31 cellular contexts compared by ENCODE assay signal in the genomic region with DNA sequence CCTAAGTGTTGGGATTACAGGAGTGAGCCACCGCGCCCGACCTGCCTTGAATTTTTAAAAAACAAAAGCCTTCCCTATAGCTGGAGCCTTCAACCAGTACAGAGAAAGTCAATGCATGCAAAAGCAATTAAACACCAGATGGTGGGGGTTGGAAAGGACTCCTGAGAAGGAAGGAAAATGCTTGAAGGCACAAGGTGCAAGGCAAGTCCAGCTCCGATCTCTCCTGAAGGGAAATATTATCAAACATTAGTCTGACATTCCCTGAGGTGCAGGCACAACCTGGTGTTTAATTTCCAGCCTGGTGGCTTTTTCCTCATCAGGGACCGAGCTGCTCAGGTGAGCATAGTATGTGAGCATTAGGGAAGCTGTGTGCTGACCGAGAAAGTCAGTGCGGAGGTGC. TPM values are rescaled to one million over a fixed set of nuclear protein-coding genes. Genes with fewer than 3 reads are reported as not detected.
DNase-seq lines count a peak whose midpoint lies in the region; ATAC-seq, FAIRE-seq and TF ChIP-seq lines count a peak whose summit lies in the region.
"Had no signal": no experiment of that assay in that cellular context is flagged by ENCODE, and none has a peak within 500 bp of the region (broad histone marks: within the 10 kb centered on the region; RNA-seq: fewer than 3 reads in every experiment).

No MANE protein-coding gene starts in this region.

- H3K4me3 ChIP-seq in kidney (ENCODE audit: low read length in 2 of 2), result no peak overlapping the region
- H3K4me3 ChIP-seq: gastrocnemius medialis, psoas muscle, thyroid gland had no signal

- CTCF ChIA-PET in activated naive CD4-positive, alpha-beta T cell treated with anti-CD3 and anti-CD28 coated beads, Interleukin-2, amount 10 ng/mL, durations not matched to agents 7 days and 5 days (lab: Charles Lee), result no interaction called here
- CTCF ChIA-PET in WTC11 (lab: Charles Lee), result no interaction called here

- no peaks in the 10 kb centered on the region for H3K9me3 ChIP-seq in kidney (ENCODE audit: control insufficient read depth in 1 of 2, low read length in 2 of 2)
- H3K9me3 ChIP-seq: gastrocnemius medialis, psoas muscle, thyroid gland had no signal

- intact Hi-C loops in kidney (cut with DNase I), result no loop called here

- ATAC-seq in activated naive CD4-positive, alpha-beta T cell treated with anti-CD3 and anti-CD28 coated beads, Interleukin-2, amount 50 U/mL, for 72 hours, result no peak
- ATAC-seq in WTC11 (no peak), GM19324 (IDR thresholded peaks at IDR 0.05; ENCODE audit: low FRiP score, unreplicated experiment) (no peak)
- ATAC-seq: activated CD4-positive, alpha-beta T cell treated with anti-CD3 and anti-CD28 coated beads for 36 hours; gastrocnemius medialis; psoas muscle; SK-N-SH treated with all-trans-retinoic acid at 6 μM for 48 hours; stimulated activated naive CD8-positive, alpha-beta T cell treated with anti-CD3 and anti-CD28 coated beads, Interleukin-15, amount 100 ng/mL, for 72 hours had no signal

- H3K27ac ChIP-seq in kidney (ENCODE audit: low read depth in 2 of 2, low read length in 2 of 2), result no peak overlapping the region
- H3K27ac ChIP-seq: gastrocnemius medialis, psoas muscle had no signal

- peaks cover 8% of the 10 kb centered on the region for H3K36me3 Mint-ChIP-seq in activated naive CD4-positive, alpha-beta T cell treated with anti-CD3 and anti-CD28 coated beads, Interleukin-2, amount 10 ng/mL, durations not matched to agents 7 days and 5 days
- H3K36me3 Mint-ChIP-seq in activated naive CD4-positive, alpha-beta T cell treated with anti-CD3 and anti-CD28 coated beads, Interleukin-2, amount 50 U/mL, for 72 hours, result no peaks in the 10 kb centered on the region
- H3K36me3 Mint-ChIP-seq in WTC11, result peaks cover 6% of the 10 kb centered on the region; the same call in 1 of the 2 replicates

- H3K4me1 ChIP-seq in kidney (ENCODE audit: control insufficient read depth in 1 of 2, insufficient read depth in 1 of 2, low read depth in 1 of 2, low read length in 2 of 2), result no peaks in the 10 kb centered on the region

- no peak for FAIRE-seq in kidney (lab: Jason Lieb, UNC)
- FAIRE-seq: bronchial epithelial cell had no signal

- H3K9me3 Mint-ChIP-seq in activated naive CD4-positive, alpha-beta T cell treated with anti-CD3 and anti-CD28 coated beads, Interleukin-2, amount 10 ng/mL, durations not matched to agents 7 days and 5 days, result no peaks in the 10 kb centered on the region
- no peaks in the 10 kb centered on the region for H3K9me3 Mint-ChIP-seq in activated naive CD4-positive, alpha-beta T cell treated with anti-CD3 and anti-CD28 coated beads, Interleukin-2, amount 50 U/mL, for 72 hours
- H3K9me3 Mint-ChIP-seq in WTC11, result no peaks in the 10 kb centered on the region
- H3K9me3 Mint-ChIP-seq: CD4-positive, alpha-beta memory T cell; stimulated activated naive CD8-positive, alpha-beta T cell treated with anti-CD3 and anti-CD28 coated beads, Interleukin-15, amount 100 ng/mL, for 72 hours had no signal

- H3K27ac Mint-ChIP-seq in activated naive CD4-positive, alpha-beta T cell treated with anti-CD3 and anti-CD28 coated beads, Interleukin-2, amount 10 ng/mL, durations not matched to agents 7 days and 5 days, result peak overlapping the region; percentile 22
- peak overlapping the region in 1 of 2 donors; percentile 55 for H3K27ac Mint-ChIP-seq in activated naive CD4-positive, alpha-beta T cell treated with anti-CD3 and anti-CD28 coated beads, Interleukin-2, amount 50 U/mL, for 72 hours
- H3K27ac Mint-ChIP-seq in WTC11, result peak overlapping the region; percentile 93
- H3K27ac Mint-ChIP-seq: activated CD4-positive, alpha-beta T cell treated with anti-CD3 and anti-CD28 coated beads for 36 hours had no signal

- TF ChIP-seq CTCF in WTC11 (IDR thresholded peaks at IDR 0.05) (no peak), kidney (IDR thresholded peaks at IDR 0.05; ENCODE audit: borderline replicate concordance, extremely low read depth, insufficient read depth) (no peak)

- peaks cover 2 to 13% of the 10 kb centered on the region in 2 donors for H3K36me3 ChIP-seq in kidney (ENCODE audit: control insufficient read depth in 1 of 2, insufficient read depth in 2 of 2, low read length in 2 of 2)
- H3K36me3 ChIP-seq: gastrocnemius medialis, thyroid gland had no signal

- no peak overlapping the region for H3K4me3 Mint-ChIP-seq in activated naive CD4-positive, alpha-beta T cell treated with anti-CD3 and anti-CD28 coated beads, Interleukin-2, amount 10 ng/mL, durations not matched to agents 7 days and 5 days
- no peak overlapping the region for H3K4me3 Mint-ChIP-seq in WTC11
- H3K4me3 Mint-ChIP-seq: activated CD4-positive, alpha-beta T cell treated with anti-CD3 and anti-CD28 coated beads for 36 hours; stimulated activated naive CD8-positive, alpha-beta T cell treated with anti-CD3 and anti-CD28 coated beads, Interleukin-15, amount 100 ng/mL, for 72 hours had no signal

- POLR2A ChIA-PET in WTC11 (lab: Charles Lee), result no interaction called here

- no peak overlapping the region for H3K9ac ChIP-seq in kidney (ENCODE audit: low read length in 2 of 2)

- H3K4me1 Mint-ChIP-seq in activated naive CD4-positive, alpha-beta T cell treated with anti-CD3 and anti-CD28 coated beads, Interleukin-2, amount 10 ng/mL, durations not matched to agents 7 days and 5 days, result no peaks in the 10 kb centered on the region
- peaks cover 22% of the 10 kb centered on the region for H3K4me1 Mint-ChIP-seq in WTC11
- H3K4me1 Mint-ChIP-seq: activated CD4-positive, alpha-beta T cell treated with anti-CD3 and anti-CD28 coated beads for 36 hours had no signal

- no peaks in the 10 kb centered on the region for H3K27me3 Mint-ChIP-seq in activated naive CD4-positive, alpha-beta T cell treated with anti-CD3 and anti-CD28 coated beads, Interleukin-2, amount 10 ng/mL, durations not matched to agents 7 days and 5 days
- H3K27me3 Mint-ChIP-seq in WTC11 (ENCODE audit: low read depth), result no peaks in the 10 kb centered on the region
- H3K27me3 Mint-ChIP-seq: activated CD4-positive, alpha-beta T cell treated with anti-CD3 and anti-CD28 coated beads for 36 hours; CD4-positive, alpha-beta memory T cell; stimulated activated naive CD8-positive, alpha-beta T cell treated with anti-CD3 and anti-CD28 coated beads, Interleukin-15, amount 100 ng/mL, for 72 hours had no signal

- no peak for DNase-seq in activated naive CD4-positive, alpha-beta T cell treated with anti-CD3 and anti-CD28 coated beads, Interleukin-2, amount 10 ng/mL, durations not matched to agents 7 days and 5 days
- no peak for DNase-seq in activated naive CD4-positive, alpha-beta T cell treated with anti-CD3 and anti-CD28 coated beads, Interleukin-2, amount 50 U/mL, for 72 hours (ENCODE audit: low spot score in 2 of 2)
- DNase-seq in WTC11 (ENCODE audit: low spot score), result no peak
- DNase-seq in kidney, result peak; percentile 32
- no peak for DNase-seq in NOMO-1 treated with DMSO at 0.1 percent for 48 hours (lab: John Stamatoyannopoulos, UW; ENCODE audit: unreplicated experiment)
- DNase-seq in NCI-H345 (lab: John Stamatoyannopoulos, UW), result no peak
- DNase-seq in stimulated activated naive CD4-positive, alpha-beta T cell treated with Interleukin-2 at 50 U/mL for 16 hours (lab: John Stamatoyannopoulos, UW), result no peak
- DNase-seq: activated CD4-positive, alpha-beta T cell treated with anti-CD3 and anti-CD28 coated beads for 36 hours; activated CD8-positive, alpha-beta memory T cell treated with anti-CD3 and anti-CD28 coated beads for 24 hours; activated naive CD4-positive, alpha-beta T cell; activated T-cell treated with anti-CD3 and anti-CD28 coated beads, Interleukin-2, amount 50 U/mL, for 1 hour; amygdala; CD4-positive, alpha-beta memory T cell; cortex of kidney; DMS153; gastrocnemius medialis; hippocampal formation; mesendoderm; NCI-H1105; NCI-H187 treated with DMSO at 0.1 percent for 48 hours; nucleus accumbens; RPMI8226; stimulated activated naive CD8-positive, alpha-beta T cell treated with anti-CD3 and anti-CD28 coated beads, Interleukin-15, amount 100 ng/mL, for 72 hours; T-helper 2 cell had no signal

TF ChIP-seq in WTC11, 78 proteins besides CTCF, POLR2A, EP300 and RAD21 (continues in another document):
- TF ChIP-seq SP1 (CRISPR knock-in tag; conservative IDR thresholded peaks at IDR 0.05) (no peak), MXD4 (CRISPR knock-in tag; IDR thresholded peaks at IDR 0.05; ENCODE audit: borderline replicate concordance) (no peak)
- TF ChIP-seq, protein P1, sequence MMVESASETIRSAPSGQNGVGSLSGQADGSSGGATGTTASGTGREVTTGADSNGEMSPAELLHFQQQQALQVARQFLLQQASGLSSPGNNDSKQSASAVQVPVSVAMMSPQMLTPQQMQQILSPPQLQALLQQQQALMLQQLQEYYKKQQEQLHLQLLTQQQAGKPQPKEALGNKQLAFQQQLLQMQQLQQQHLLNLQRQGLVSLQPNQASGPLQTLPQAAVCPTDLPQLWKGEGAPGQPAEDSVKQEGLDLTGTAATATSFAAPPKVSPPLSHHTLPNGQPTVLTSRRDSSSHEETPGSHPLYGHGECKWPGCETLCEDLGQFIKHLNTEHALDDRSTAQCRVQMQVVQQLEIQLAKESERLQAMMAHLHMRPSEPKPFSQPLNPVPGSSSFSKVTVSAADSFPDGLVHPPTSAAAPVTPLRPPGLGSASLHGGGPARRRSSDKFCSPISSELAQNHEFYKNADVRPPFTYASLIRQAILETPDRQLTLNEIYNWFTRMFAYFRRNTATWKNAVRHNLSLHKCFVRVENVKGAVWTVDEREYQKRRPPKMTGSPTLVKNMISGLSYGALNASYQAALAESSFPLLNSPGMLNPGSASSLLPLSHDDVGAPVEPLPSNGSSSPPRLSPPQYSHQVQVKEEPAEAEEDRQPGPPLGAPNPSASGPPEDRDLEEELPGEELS (CRISPR knock-in tag; IDR thresholded peaks at IDR 0.05), result no peak

RNA-seq across cellular contexts. Expression of gene RAPSN, which starts 12.9 kb away (rescaled TPM):
- under 1 TPM in 1 of 2 donors, not detected in 1; 0.62 TPM for total RNA-seq in activated naive CD4-positive, alpha-beta T cell treated with anti-CD3 and anti-CD28 coated beads, Interleukin-2, amount 50 U/mL, for 72 hours
- total RNA-seq in WTC11 (2021) (0.32 to 0.66 TPM (median 0.34 TPM) in 3 replicates), kidney (0.41 TPM)
- 0.28 TPM for polyA plus RNA-seq in kidney (ENCODE audit: insufficient read depth, low read depth, low replicate concordance)
- total RNA-seq: H4, HT-29 had no signal
- polyA plus RNA-seq: CD4-positive, alpha-beta memory T cell had no signal

RNA-seq across cellular contexts. Expression of gene PSMC3, which starts 35.6 kb away (rescaled TPM):
- 100 to 1,000 TPM; 126 to 134 TPM for total RNA-seq in activated naive CD4-positive, alpha-beta T cell treated with anti-CD3 and anti-CD28 coated beads, Interleukin-2, amount 50 U/mL, for 72 hours
- total RNA-seq in WTC11 (2021) (141 to 162 TPM (median 143 TPM) in 3 replicates), kidney (103 TPM)
- polyA plus RNA-seq in kidney (ENCODE audit: insufficient read depth, low read depth, low replicate concordance), result 171 TPM

RNA-seq across cellular contexts. Expression of gene SLC39A13, which starts 53.5 kb away (rescaled TPM):
- total RNA-seq in activated naive CD4-positive, alpha-beta T cell treated with anti-CD3 and anti-CD28 coated beads, Interleukin-2, amount 50 U/mL, for 72 hours, result 10 to 100 TPM; 11.9 to 15.2 TPM
- 32.8 to 38.2 TPM (median 35.1 TPM) in 3 replicates for total RNA-seq in WTC11 (2021)
- 80.6 TPM for total RNA-seq in kidney
- polyA plus RNA-seq in kidney (ENCODE audit: insufficient read depth, low read depth, low replicate concordance), result 93.2 TPM
